In genomic region chr9:3035594-3036389, GRCh38 we compare ENCODE assay signal across 31 cellular contexts.
DNase-seq lines count a peak whose midpoint lies in the region; ATAC-seq, FAIRE-seq and TF ChIP-seq lines count a peak whose summit lies in the region.
"Had no signal": no experiment of that assay in that cellular context is flagged by ENCODE, and none has a peak within 500 bp of the region (broad histone marks: within the 10 kb centered on the region; RNA-seq: fewer than 3 reads in every experiment).

No MANE protein-coding gene starts in this region.

- TF ChIP-seq RAD21 in H1 (IDR thresholded peaks at IDR 0.05 in 1 of 2, conservative IDR thresholded peaks at IDR 0.05 in 1 of 2; ENCODE audit: low read depth in 2 of 2, low read length in 2 of 2): no peak; a peak in 1 of 4 replicates

- no peak overlapping the region for H4K5ac ChIP-seq in H1 (ENCODE audit: insufficient read length, low read depth, low read length)

- no peak overlapping the region for H3K9ac ChIP-seq in H1 (replicated peaks in 1 of 4; ENCODE audit: extremely low read depth in 1 of 4, low read depth in 3 of 4, low read length in 3 of 4)

- H2BK120ac ChIP-seq in H1 (replicated peaks; ENCODE audit: low read depth, low read length): no peak overlapping the region

- H3K9me3 ChIP-seq in H1 (ENCODE audit: insufficient read depth in 2 of 2, low read depth in 1 of 2, low read length in 1 of 2): no peaks in the 10 kb centered on the region
- H3K9me3 ChIP-seq: A549, right atrium auricular region, vagina had no signal

- H3K27ac Mint-ChIP-seq in activated CD8-positive, alpha-beta T cell treated with anti-CD3 and anti-CD28 coated beads for 36 hours: no peak overlapping the region
- H3K27ac Mint-ChIP-seq: activated B cell treated with CpG ODN at 0.5 μM for 24 hours; activated naive CD8-positive, alpha-beta T cell treated with anti-CD3 and anti-CD28 coated beads, Interleukin-2, amount 10 ng/mL, durations not matched to agents 7 days and 5 days; activated T-helper 2 cell treated with anti-CD3 and anti-CD28 coated beads, Interferon-gamma antibody, Interleukin-2, Interleukin-4, amounts not matched to agents 10 μg/mL and 5 μg/mL and 100 μg/mL, durations not matched to agents 14 hours and 24 hours and 36 hours; B cell; CD8-positive, alpha-beta memory T cell; immature natural killer cell; naive thymus-derived CD8-positive, alpha-beta T cell had no signal

- CTCF ChIA-PET in H1 (lab: Charles Lee; ENCODE audit: partially characterized antibody): interaction anchor here (0.9 kb wide), 1 partner anchor 12 kb away, joined by 4 read pairs; no protein-coding TSS in a partner anchor
- CTCF ChIA-PET in activated CD8-positive, alpha-beta T cell treated with anti-CD3 and anti-CD28 coated beads for 36 hours (lab: Charles Lee): interaction anchor here (1.2 kb wide), 1 partner anchor 178 kb away, joined by 3 read pairs; no protein-coding TSS in a partner anchor

- no peak overlapping the region for H3K4me3 ChIP-seq in H1 (ENCODE audit: extremely low read depth in 1 of 4, insufficient read depth in 2 of 4, low read depth in 3 of 4, low read length in 4 of 4)
- H3K4me3 ChIP-seq: A549, hepatocyte, right atrium auricular region, vagina had no signal

- H3K23ac ChIP-seq in H1 (ENCODE audit: insufficient read length): no peak overlapping the region

- H4K8ac ChIP-seq in H1 (ENCODE audit: extremely low read depth, insufficient read depth, low read length): no peak overlapping the region

- H3K79me1 ChIP-seq in H1 (ENCODE audit: low read depth, low read length): no peaks in the 10 kb centered on the region

- intact Hi-C loops in activated CD8-positive, alpha-beta T cell treated with anti-CD3 and anti-CD28 coated beads for 36 hours (cut with micrococcal nuclease): no loop called here

- H3K36me3 ChIP-seq in H1 (ENCODE audit: control insufficient read depth in 2 of 4, insufficient read depth in 4 of 4, low read length in 3 of 4): no peaks in the 10 kb centered on the region
- H3K36me3 ChIP-seq: right atrium auricular region, vagina had no signal

- no peak overlapping the region for H2AK5ac ChIP-seq in H1 (ENCODE audit: low read depth, low read length)

- H2BK20ac ChIP-seq in H1 (ENCODE audit: low read length): no peak overlapping the region

- H3K4me2 ChIP-seq in H1 (ENCODE audit: insufficient read depth in 1 of 2, low read depth in 2 of 2, low read length in 2 of 2): no peak overlapping the region
- H3K4me2 ChIP-seq: A549, hepatocyte had no signal

- H4K20me1 ChIP-seq in H1 (replicated peaks in 1 of 2; ENCODE audit: control insufficient read depth in 1 of 2, insufficient read depth in 2 of 2, low read length in 2 of 2): no peaks in the 10 kb centered on the region

- no peak overlapping the region for H3K4ac ChIP-seq in H1 (replicated peaks; ENCODE audit: insufficient read length, low read depth, low read length)

- H3K79me2 ChIP-seq in H1 (ENCODE audit: control insufficient read depth in 1 of 2, insufficient read depth in 2 of 2, low read length in 2 of 2): no peaks in the 10 kb centered on the region
- H3K79me2 ChIP-seq: hepatocyte had no signal

- POLR2A ChIA-PET in H1 (lab: Charles Lee; ENCODE audit: partially characterized antibody): no interaction called here
- POLR2A ChIA-PET in activated CD8-positive, alpha-beta T cell treated with anti-CD3 and anti-CD28 coated beads for 36 hours (lab: Charles Lee): interaction anchor here (1.0 kb wide), 1 partner anchor 166 kb away, joined by 3 read pairs; no protein-coding TSS in a partner anchor

- no peak overlapping the region for H3K56ac ChIP-seq in H1 (replicated peaks; ENCODE audit: insufficient read length, low read depth, low read length)

- no peak overlapping the region for H3K14ac ChIP-seq in H1 (ENCODE audit: insufficient read length)

- H3K4me3 Mint-ChIP-seq in activated CD8-positive, alpha-beta T cell treated with anti-CD3 and anti-CD28 coated beads for 36 hours: no peak overlapping the region
- H3K4me3 Mint-ChIP-seq: activated B cell treated with CpG ODN at 0.5 μM for 24 hours; activated naive CD8-positive, alpha-beta T cell treated with anti-CD3 and anti-CD28 coated beads, Interleukin-2, amount 10 ng/mL, durations not matched to agents 7 days and 5 days; B cell; CD8-positive, alpha-beta memory T cell; central memory CD8-positive, alpha-beta T cell; immature natural killer cell; naive thymus-derived CD8-positive, alpha-beta T cell had no signal

- peaks cover 2% of the 10 kb centered on the region for H3K27me3 Mint-ChIP-seq in activated CD8-positive, alpha-beta T cell treated with anti-CD3 and anti-CD28 coated beads for 36 hours
- H3K27me3 Mint-ChIP-seq: activated naive CD8-positive, alpha-beta T cell treated with anti-CD3 and anti-CD28 coated beads, Interleukin-2, amount 10 ng/mL, durations not matched to agents 7 days and 5 days; B cell; central memory CD8-positive, alpha-beta T cell had no signal

- H3K23me2 ChIP-seq in H1 (ENCODE audit: low read depth, low read length): no peaks in the 10 kb centered on the region

- WGBS in H1 (ENCODE audit: extremely low coverage in 1 of 2, insufficient coverage in 1 of 2, insufficient read length in 1 of 2, insufficient replicate concordance in 2 of 2, low coverage in 1 of 2, low lambda C conversion rate in 2 of 2, missing lambda C conversion rate in 1 of 2), 2 experiments: 89% methylated on average over 8 of the region's 8 CpGs; no CpG with 5 or more reads in 1 of the 2 experiments

- no peaks in the 10 kb centered on the region for H3K4me1 Mint-ChIP-seq in activated CD8-positive, alpha-beta T cell treated with anti-CD3 and anti-CD28 coated beads for 36 hours (ENCODE audit: low read depth)
- H3K4me1 Mint-ChIP-seq: activated B cell treated with CpG ODN at 0.5 μM for 24 hours; activated naive CD8-positive, alpha-beta T cell treated with anti-CD3 and anti-CD28 coated beads, Interleukin-2, amount 10 ng/mL, durations not matched to agents 7 days and 5 days; B cell; CD8-positive, alpha-beta memory T cell; central memory CD8-positive, alpha-beta T cell; immature natural killer cell; naive thymus-derived CD8-positive, alpha-beta T cell had no signal

- H3K4me1 ChIP-seq in H1 (replicated peaks in 1 of 4; ENCODE audit: control insufficient read depth in 3 of 4, insufficient read depth in 4 of 4, low read length in 3 of 4): no peaks in the 10 kb centered on the region
- H3K4me1 ChIP-seq: A549, right atrium auricular region, vagina had no signal

- H3K27me3 ChIP-seq in H1 (replicated peaks in 1 of 4; ENCODE audit: control insufficient read depth in 3 of 4, extremely low read depth in 1 of 4, insufficient read depth in 3 of 4, low read length in 3 of 4): no peaks in the 10 kb centered on the region
- H3K27me3 ChIP-seq: hepatocyte, right atrium auricular region, vagina had no signal

- no peak overlapping the region for H2AFZ ChIP-seq in H1 (ENCODE audit: low read length)
- H2AFZ ChIP-seq: hepatocyte had no signal

- no peak for TF ChIP-seq POLR2A in H1 (IDR thresholded peaks at IDR 0.05; ENCODE audit: control extremely low read depth in 1 of 2, low read depth in 2 of 2, low read length in 2 of 2)

- H4K91ac ChIP-seq in H1 (replicated peaks; ENCODE audit: insufficient read length, low read length): no peak overlapping the region

- no peaks in the 10 kb centered on the region for H3K9me3 Mint-ChIP-seq in activated CD8-positive, alpha-beta T cell treated with anti-CD3 and anti-CD28 coated beads for 36 hours
- H3K9me3 Mint-ChIP-seq: activated B cell treated with CpG ODN at 0.5 μM for 24 hours; activated naive CD8-positive, alpha-beta T cell treated with anti-CD3 and anti-CD28 coated beads, Interleukin-2, amount 10 ng/mL, durations not matched to agents 7 days and 5 days; activated T-helper 2 cell treated with anti-CD3 and anti-CD28 coated beads, Interferon-gamma antibody, Interleukin-2, Interleukin-4, amounts not matched to agents 10 μg/mL and 5 μg/mL and 100 μg/mL, durations not matched to agents 14 hours and 24 hours and 36 hours; immature natural killer cell had no signal

- H3K18ac ChIP-seq in H1 (ENCODE audit: extremely low read depth, low read length): no peak overlapping the region

- peak in 2 of 3 experiments; percentile 31 to 34; a peak in 2 of 4 replicates for TF ChIP-seq CTCF in H1 (IDR thresholded peaks at IDR 0.05; ENCODE audit: control extremely low read depth in 1 of 3, insufficient read depth in 1 of 3, low read depth in 1 of 3, low read length in 3 of 3)
- no peak for TF ChIP-seq CTCF in activated CD8-positive, alpha-beta T cell treated with anti-CD3 and anti-CD28 coated beads for 36 hours (IDR thresholded peaks at IDR 0.05)

- H2BK15ac ChIP-seq in H1 (ENCODE audit: low read length): no peak overlapping the region

- FAIRE-seq in H1 (lab: Jason Lieb, UNC): peak; percentile 36
- FAIRE-seq: A549 had no signal

- ATAC-seq in activated CD8-positive, alpha-beta T cell treated with anti-CD3 and anti-CD28 coated beads for 36 hours: no peak
- ATAC-seq: naive thymus-derived CD8-positive, alpha-beta T cell had no signal

- no peaks in the 10 kb centered on the region for H3K36me3 Mint-ChIP-seq in activated CD8-positive, alpha-beta T cell treated with anti-CD3 and anti-CD28 coated beads for 36 hours (ENCODE audit: low read depth)
- H3K36me3 Mint-ChIP-seq: activated naive CD8-positive, alpha-beta T cell treated with anti-CD3 and anti-CD28 coated beads, Interleukin-2, amount 10 ng/mL, durations not matched to agents 7 days and 5 days; CD8-positive, alpha-beta memory T cell; immature natural killer cell; naive thymus-derived CD8-positive, alpha-beta T cell had no signal

- DNase-seq in NCI-H345 (lab: John Stamatoyannopoulos, UW): peak; percentile 11
- DNase-seq in NCI-H345 treated with DMSO at 0.1 percent for 48 hours (lab: John Stamatoyannopoulos, UW; ENCODE audit: unreplicated experiment): no peak
- DNase-seq in NCI-H69 (lab: John Stamatoyannopoulos, UW): peak; percentile 14
- DNase-seq in H1 (ENCODE audit: low read depth in 1 of 2, low spot score in 2 of 2): no peak
- DNase-seq in pons (ENCODE audit: low spot score): peak; percentile 35
- DNase-seq in activated naive CD4-positive, alpha-beta T cell (lab: John Stamatoyannopoulos, UW): no peak
- no peak for DNase-seq in activated CD8-positive, alpha-beta T cell treated with anti-CD3 and anti-CD28 coated beads for 36 hours
- no peak for DNase-seq in GOT3 (lab: John Stamatoyannopoulos, UW)
- DNase-seq: activated B cell treated with CpG ODN at 0.5 μM for 24 hours; activated CD4-positive, alpha-beta T cell treated with anti-CD3 and anti-CD28 coated beads, Interleukin-2, amount 50 U/mL, for 4 hours; activated CD8-positive, alpha-beta memory T cell treated with anti-CD3 and anti-CD28 coated beads, Interleukin-2, amount 50 U/mL, for 48 hours; activated naive CD8-positive, alpha-beta T cell treated with anti-CD3 and anti-CD28 coated beads, Interleukin-2, amount 10 ng/mL, durations not matched to agents 7 days and 5 days; CD8-positive, alpha-beta memory T cell; GF-D8; immature natural killer cell; Karpas-422; mesendoderm; naive thymus-derived CD8-positive, alpha-beta T cell; NCI-H1048; NCI-H2029 treated with DMSO at 0.1 percent for 48 hours; NCI-H510A treated with DMSO at 0.1 percent for 48 hours; OCI-M1; stimulated activated CD4-positive, alpha-beta T cell treated with anti-CD3 and anti-CD28 coated beads, Interleukin-12 subunit alpha, Interleukin-12 subunit beta, amount 100 ng/mL, for 4 hours; stimulated activated naive CD4-positive, alpha-beta T cell treated with Interleukin-2 at 50 U/mL for 16 hours had no signal

- no peak for TF ChIP-seq EP300 in H1 (IDR thresholded peaks at IDR 0.05; ENCODE audit: borderline replicate concordance in 1 of 2, low read depth in 2 of 2, low read length in 2 of 2)

- H2BK12ac ChIP-seq in H1 (ENCODE audit: low read depth, low read length): no peak overlapping the region

- H2BK5ac ChIP-seq in H1 (ENCODE audit: low read depth, low read length): no peak overlapping the region

- H3K27ac ChIP-seq in H1 (ENCODE audit: low read depth, low read length): no peak overlapping the region
- H3K27ac ChIP-seq: A549, hepatocyte, right atrium auricular region, vagina had no signal

Comparison
In these comparisons a context has a peak if more than half of its experiments do, and no peak if none do; other contexts are left out.
1. DNase-seq: peak in NCI-H345 (single experiment), NCI-H69 (single experiment) and pons (single experiment); none in NCI-H345 treated with DMSO at 0.1 percent for 48 hours (single experiment), H1 (0 of 2), activated naive CD4-positive, alpha-beta T cell (0 of 4), activated CD8-positive, alpha-beta T cell treated with anti-CD3 and anti-CD28 coated beads for 36 hours (single experiment) and GOT3 (single experiment).